ENCODE assay signal across 8 cellular contexts in the genomic region with DNA sequence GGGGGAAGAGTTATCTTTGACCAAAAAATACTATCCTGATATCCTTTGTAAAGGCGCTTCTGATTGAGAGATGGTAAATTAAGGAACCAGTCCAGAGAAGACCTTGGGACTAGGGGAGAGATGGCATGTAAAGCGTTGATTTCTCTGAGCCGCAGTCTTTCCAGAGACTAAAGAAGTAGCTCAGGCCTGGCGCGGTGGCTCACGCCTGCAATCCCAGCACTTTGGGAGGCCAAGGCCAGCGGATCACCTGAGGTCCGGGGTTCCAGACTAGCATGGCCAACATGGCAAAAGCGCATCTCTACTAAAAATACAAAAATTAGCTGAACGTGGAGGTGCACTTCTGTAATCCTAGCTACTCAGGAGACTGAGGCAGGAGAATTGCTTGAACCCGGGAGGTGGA. TPM values are rescaled to one million over a fixed set of nuclear protein-coding genes. Genes with fewer than 3 reads are reported as not detected.
DNase-seq lines count a peak whose midpoint lies in the region; ATAC-seq and TF ChIP-seq lines count a peak whose summit lies in the region.

No MANE protein-coding gene starts in this region.

- peak overlapping the region; percentile 24 for H3K18ac ChIP-seq in mesendoderm (ENCODE audit: low read length)

- peaks cover 66% of the 10 kb centered on the region for H3K79me2 ChIP-seq in mesendoderm (ENCODE audit: control insufficient read depth, insufficient read depth, low read length)

- H3K36me3 Mint-ChIP-seq in brain, result peaks cover 17% of the 10 kb centered on the region

- no peaks in the 10 kb centered on the region for H3K27me3 ChIP-seq in heart right ventricle
- no peaks in the 10 kb centered on the region for H3K27me3 ChIP-seq in mesendoderm (ENCODE audit: insufficient read depth, low read length, poor library complexity)
- no peaks in the 10 kb centered on the region for H3K27me3 ChIP-seq in vagina

- H4K5ac ChIP-seq in mesendoderm (ENCODE audit: low read length), result no peak overlapping the region

- H3K27ac ChIP-seq in heart right ventricle (peak overlapping the region in 9 of 10 donors; percentile 90 to 100 (median 97)), mesendoderm (ENCODE audit: low read depth, low read length) (peak overlapping the region; percentile 94), vagina (peak overlapping the region; percentile 100)

- no peak overlapping the region for H2AK5ac ChIP-seq in mesendoderm (ENCODE audit: low read length)

- peak overlapping the region; percentile 99 for H3K9ac ChIP-seq in mesendoderm (ENCODE audit: low read length)

- intact Hi-C loops in heart right ventricle (cut with DNase I), result loop anchor here in 2 of 10 donors (5.0 to 10.0 kb wide), 3 partner anchors 41 to 323 kb away; a partner anchor contains a TSS
- intact Hi-C loops in Right ventricle myocardium superior (cut with DNase I), result no loop called here
- intact Hi-C loops in vagina (cut with DNase I), result no loop called here

- peaks cover 50% of the 10 kb centered on the region for H3K4me1 Mint-ChIP-seq in brain

- no peaks in the 10 kb centered on the region for H3K9me3 ChIP-seq in heart right ventricle
- H3K9me3 ChIP-seq in vagina, result no peaks in the 10 kb centered on the region

- H3K79me1 ChIP-seq in mesendoderm (ENCODE audit: low read length), result peaks cover 18% of the 10 kb centered on the region

- peak overlapping the region; percentile 92 for H3K4me2 ChIP-seq in mesendoderm (ENCODE audit: low read length)

- peak overlapping the region; percentile 24 for H3K23ac ChIP-seq in mesendoderm (ENCODE audit: low read length)

- no peak overlapping the region for H4K8ac ChIP-seq in mesendoderm (ENCODE audit: low read depth, low read length)

- no peak overlapping the region for H2BK15ac ChIP-seq in mesendoderm (replicated peaks; ENCODE audit: low read depth)

- H3K9me3 Mint-ChIP-seq in brain, result no peaks in the 10 kb centered on the region

- TF ChIP-seq CTCF in heart right ventricle (IDR thresholded peaks at IDR 0.05) (no peak), brain (conservative IDR thresholded peaks at IDR 0.05) (no peak), vagina (IDR thresholded peaks at IDR 0.05) (no peak)

- peak overlapping the region; percentile 97 for H3K56ac ChIP-seq in mesendoderm (ENCODE audit: low read length)

- H3K36me3 ChIP-seq in heart right ventricle, result peaks cover 0 to 8% (median 0%) of the 10 kb centered on the region in 9 donors
- peaks cover 3% of the 10 kb centered on the region for H3K36me3 ChIP-seq in mesendoderm (ENCODE audit: control insufficient read depth, insufficient read depth, low read length)
- H3K36me3 ChIP-seq in vagina, result no peaks in the 10 kb centered on the region

- peaks cover 21 to 59% (median 53%) of the 10 kb centered on the region in 9 donors for H3K4me1 ChIP-seq in heart right ventricle
- peaks cover 17% of the 10 kb centered on the region for H3K4me1 ChIP-seq in mesendoderm (ENCODE audit: control insufficient read depth, low read depth, low read length)
- H3K4me1 ChIP-seq in vagina, result peaks cover 57% of the 10 kb centered on the region

- H2BK120ac ChIP-seq in mesendoderm (ENCODE audit: low read depth, low read length), result no peak overlapping the region

- H3K27ac Mint-ChIP-seq in brain, result peak overlapping the region; percentile 90 to 98 (median 96)

- no peak for TF ChIP-seq POLR2A in vagina (IDR thresholded peaks at IDR 0.05)

- peak overlapping the region; percentile 95 to 98 (median 96) for H3K4me3 Mint-ChIP-seq in brain

- DNase-seq in heart right ventricle (no peak), Right ventricle myocardium superior (no peak), mesendoderm (no peak), vagina (ENCODE audit: extremely low spot score in 2 of 2) (peak in 1 of 2 donors; percentile 54), NCI-H510A treated with DMSO at 0.1 percent for 48 hours (lab: John Stamatoyannopoulos, UW) (no peak)
- no peak for DNase-seq in activated CD4-positive, CD25-positive, alpha-beta regulatory T cell treated with anti-CD3 and anti-CD28 coated beads, Interleukin-2, amount 50 U/mL, for 72 hours
- DNase-seq in activated CD4-positive, alpha-beta T cell treated with anti-CD3 and anti-CD28 coated beads, Interleukin-2, amount 50 U/mL, for 48 hours, result no peak

- WGBS in heart right ventricle, 2 donors, result 87 to 90% methylated on average over 11 of the region's 11 CpGs
- WGBS in mesendoderm (ENCODE audit: extremely low coverage, insufficient coverage, low lambda C conversion rate), result no CpG with 5 or more reads among the region's 11 CpGs

- H3K27me3 Mint-ChIP-seq in brain, result peaks cover 2% of the 10 kb centered on the region

- ATAC-seq in heart right ventricle, result no peak
- ATAC-seq in Right ventricle myocardium superior (ENCODE audit: poor library complexity), result no peak

- H3K4me3 ChIP-seq in heart right ventricle (peak overlapping the region; percentile 55 to 100 (median 96)), mesendoderm (ENCODE audit: low read length) (peak overlapping the region; percentile 96), vagina (peak overlapping the region; percentile 79 to 98)

- no peak overlapping the region for H3K4ac ChIP-seq in mesendoderm (ENCODE audit: low read depth, low read length)

- H2BK5ac ChIP-seq in mesendoderm (ENCODE audit: low read length), result no peak overlapping the region

RNA-seq across cellular contexts. Expression of a gene that starts 0.6 kb away (rescaled TPM):
- total RNA-seq in heart right ventricle (10 to 100 TPM; 16.1 to 27.1 (median 19.1) TPM), Right ventricle myocardium superior (20.6 TPM), vagina (57.7 TPM)
- polyA plus RNA-seq in heart right ventricle (10 to 100 TPM; 31.1 to 63.3 TPM), brain (ENCODE audit: insufficient read depth, low read depth, low replicate concordance) (23.9 TPM)
- 33.6 TPM for polyA plus RNA-seq in mesendoderm (2013, experiment 1 of 2)
- 33.5 TPM for polyA plus RNA-seq in mesendoderm (2013, experiment 2 of 2)

RNA-seq across cellular contexts. Expression of a gene that starts 1.4 kb away (rescaled TPM):
- total RNA-seq in heart right ventricle (100 to 1,000 TPM in 1 of 10 donors, 10 to 100 TPM in 9; 73.9 to 105 (median 80.5) TPM), Right ventricle myocardium superior (76.7 TPM), vagina (131 TPM)
- polyA plus RNA-seq in heart right ventricle (100 to 1,000 TPM; 186 to 214 TPM), brain (ENCODE audit: insufficient read depth, low read depth, low replicate concordance) (181 TPM)
- 370 TPM for polyA plus RNA-seq in mesendoderm (2013, experiment 1 of 2)
- 358 TPM for polyA plus RNA-seq in mesendoderm (2013, experiment 2 of 2)

RNA-seq across cellular contexts. Expression of a gene that starts 6.0 kb away (rescaled TPM):
- total RNA-seq in heart right ventricle, result 10 to 100 TPM; 20.6 to 41.3 (median 26.9) TPM
- polyA plus RNA-seq in heart right ventricle, result 10 to 100 TPM in 1 of 2 donors, 1 to 10 TPM in 1; 6.0 to 23.5 TPM
- 31.1 TPM for total RNA-seq in Right ventricle myocardium superior
- polyA plus RNA-seq in brain (ENCODE audit: insufficient read depth, low read depth, low replicate concordance), result 42.7 TPM
- 26.9 TPM for polyA plus RNA-seq in mesendoderm (2013, experiment 1 of 2)
- polyA plus RNA-seq in mesendoderm (2013, experiment 2 of 2), result 26.7 TPM
- total RNA-seq in vagina, result 50.6 TPM

RNA-seq across cellular contexts. Expression of a gene that starts 24.7 kb away (rescaled TPM):
- total RNA-seq in heart right ventricle (10 to 100 TPM; 25.8 to 41.6 (median 31.3) TPM), Right ventricle myocardium superior (30.6 TPM), vagina (71.9 TPM)
- polyA plus RNA-seq in heart right ventricle (10 to 100 TPM; 30.2 to 46.8 TPM), brain (ENCODE audit: insufficient read depth, low read depth, low replicate concordance) (64.6 TPM)
- polyA plus RNA-seq in mesendoderm (2013, experiment 1 of 2), result 39.1 TPM
- polyA plus RNA-seq in mesendoderm (2013, experiment 2 of 2), result 39.3 TPM

RNA-seq across cellular contexts. Expression of a gene that starts 36.6 kb away (rescaled TPM):
- total RNA-seq in heart right ventricle, result 1 to 10 TPM in 6 of 10 donors, not detected in 4; 1.1 to 2.7 (median 1.5) TPM
- polyA plus RNA-seq in heart right ventricle, result 1 to 10 TPM; 1.8 to 4.0 TPM
- not detected for total RNA-seq in Right ventricle myocardium superior
- polyA plus RNA-seq in brain (ENCODE audit: insufficient read depth, low read depth, low replicate concordance), result 2.6 TPM
- 10.2 TPM for polyA plus RNA-seq in mesendoderm (2013, experiment 1 of 2)
- 10.3 TPM for polyA plus RNA-seq in mesendoderm (2013, experiment 2 of 2)
- total RNA-seq in vagina, result not detected
